ENCODE assay signal across 9 cellular contexts in the genomic region with DNA sequence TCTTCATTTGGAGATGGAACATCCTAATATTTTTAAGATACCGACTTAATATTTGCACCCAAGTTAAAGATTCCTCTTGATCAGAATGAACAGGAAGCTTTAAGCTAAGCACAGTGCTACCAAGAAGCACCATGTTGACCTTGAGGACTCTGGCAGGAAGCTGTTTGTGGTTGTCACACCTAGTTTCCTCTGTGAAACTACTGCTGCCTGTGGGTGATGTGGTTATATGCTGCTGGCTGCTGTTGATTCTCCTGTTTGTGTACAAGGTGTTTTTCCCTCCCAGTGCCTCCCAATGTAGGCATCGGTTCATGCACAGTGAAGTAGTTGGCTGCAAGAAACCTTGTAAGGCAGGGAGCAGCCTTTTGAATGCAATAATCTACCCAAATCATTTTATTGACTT. TPM values are rescaled to one million over a fixed set of nuclear protein-coding genes. Genes with fewer than 3 reads are reported as not detected.
DNase-seq lines count a peak whose midpoint lies in the region; ATAC-seq and TF ChIP-seq lines count a peak whose summit lies in the region.
"Had no signal": no experiment of that assay in that cellular context is flagged by ENCODE, and none has a peak within 500 bp of the region (broad histone marks: within the 10 kb centered on the region; RNA-seq: fewer than 3 reads in every experiment).

No MANE protein-coding gene starts in this region.

- peak; percentile 100 for ATAC-seq in GM21515 (IDR thresholded peaks at IDR 0.05; ENCODE audit: unreplicated experiment)
- ATAC-seq in activated T-cell treated with anti-CD3 and anti-CD28 coated beads, Interleukin-2, amount 50 U/mL, for 72 hours (replicated peaks in 1 of 2) = peak; percentile 93 to 95
- ATAC-seq in foreskin keratinocyte = no peak
- ATAC-seq: body of pancreas had no signal

- H3K9me3 Mint-ChIP-seq in CD8-positive, alpha-beta memory T cell = no peaks in the 10 kb centered on the region
- no peaks in the 10 kb centered on the region for H3K9me3 Mint-ChIP-seq in activated T-cell treated with anti-CD3 and anti-CD28 coated beads, Interleukin-2, amount 50 U/mL, for 72 hours

- POLR2A ChIA-PET in CD8-positive, alpha-beta memory T cell (lab: Charles Lee) = interaction anchor here (0.7 to 5.2 kb wide), 8 partner anchors 12 to 84 kb away, joined by 3 to 76 read pairs (median 5); partner anchors contain the start of genes AKTIP and RBL2

- H2AFZ ChIP-seq in KMS-11 (ENCODE audit: low read depth) = no peak overlapping the region; the same call in 1 of the 2 replicates

- no peaks in the 10 kb centered on the region for H3K27me3 ChIP-seq in CD8-positive, alpha-beta memory T cell (ENCODE audit: insufficient read depth, low read length, poor library complexity, severe bottlenecking)
- H3K27me3 ChIP-seq in KMS-11 (ENCODE audit: insufficient read depth, low read depth) = no peaks in the 10 kb centered on the region
- no peaks in the 10 kb centered on the region for H3K27me3 ChIP-seq in foreskin keratinocyte
- H3K27me3 ChIP-seq: body of pancreas had no signal

- peak; percentile 57 to 91 (median 88) for DNase-seq in CD8-positive, alpha-beta memory T cell
- DNase-seq in activated T-cell treated with anti-CD3 and anti-CD28 coated beads, Interleukin-2, amount 50 U/mL, for 72 hours = peak; percentile 71 to 78
- DNase-seq in stimulated activated CD4-positive, alpha-beta T cell treated with anti-CD3 and anti-CD28 coated beads, Interleukin-4, amount 100 ng/mL, for 4 hours = peak; percentile 25 to 72
- DNase-seq in foreskin keratinocyte = no peak
- DNase-seq in pons (ENCODE audit: low spot score) = no peak
- DNase-seq in COLO668 (lab: John Stamatoyannopoulos, UW; ENCODE audit: unreplicated experiment) = no peak

- H3K36me3 ChIP-seq in CD8-positive, alpha-beta memory T cell (ENCODE audit: insufficient read depth, low read length) = peaks cover 27% of the 10 kb centered on the region
- H3K36me3 ChIP-seq in KMS-11 (ENCODE audit: insufficient read depth) = no peaks in the 10 kb centered on the region; the same call in 1 of the 2 replicates

- peak overlapping the region; percentile 67 for H3K4me2 ChIP-seq in KMS-11

- peak overlapping the region; percentile 22 to 99 (median 90) for H3K27ac Mint-ChIP-seq in CD8-positive, alpha-beta memory T cell
- peak overlapping the region; percentile 86 for H3K27ac Mint-ChIP-seq in activated T-cell treated with anti-CD3 and anti-CD28 coated beads, Interleukin-2, amount 50 U/mL, for 72 hours

- H3K9ac ChIP-seq in KMS-11 = no peak overlapping the region

- no peaks in the 10 kb centered on the region for H4K20me1 ChIP-seq in KMS-11 (ENCODE audit: insufficient read depth)

- H3K36me3 Mint-ChIP-seq in CD8-positive, alpha-beta memory T cell = peaks cover 31 to 80% (median 34%) of the 10 kb centered on the region in 3 donors
- H3K36me3 Mint-ChIP-seq in activated T-cell treated with anti-CD3 and anti-CD28 coated beads, Interleukin-2, amount 50 U/mL, for 72 hours (ENCODE audit: insufficient read depth in 2 of 2) = peaks cover 18 to 54% of the 10 kb centered on the region in 2 donors

- H3K4me1 ChIP-seq in CD8-positive, alpha-beta memory T cell (ENCODE audit: insufficient read depth, low read length) = peaks cover 93% of the 10 kb centered on the region
- H3K4me1 ChIP-seq in KMS-11 (ENCODE audit: low read depth, poor library complexity, severe bottlenecking) (peaks cover 45% of the 10 kb centered on the region), foreskin keratinocyte (no peaks in the 10 kb centered on the region)
- H3K4me1 ChIP-seq: body of pancreas had no signal

- no peak overlapping the region for H3K27ac ChIP-seq in CD8-positive, alpha-beta memory T cell (ENCODE audit: low read depth, low read length)
- H3K27ac ChIP-seq in KMS-11 (peak overlapping the region; percentile 56; the same call in 1 of the 2 replicates), foreskin keratinocyte (no peak overlapping the region)
- H3K27ac ChIP-seq: body of pancreas had no signal

- H3K79me2 ChIP-seq in KMS-11 (ENCODE audit: insufficient read depth, low read depth) = no peaks in the 10 kb centered on the region

- peak overlapping the region; percentile 85 to 91 (median 87) for H3K4me3 Mint-ChIP-seq in CD8-positive, alpha-beta memory T cell
- H3K4me3 Mint-ChIP-seq in activated T-cell treated with anti-CD3 and anti-CD28 coated beads, Interleukin-2, amount 50 U/mL, for 72 hours = peak overlapping the region; percentile 70 to 75

- H3K4me3 ChIP-seq in CD8-positive, alpha-beta memory T cell (ENCODE audit: low read length) = peak overlapping the region; percentile 60
- no peak overlapping the region for H3K4me3 ChIP-seq in KMS-11 (IDR thresholded peaks at IDR 0.05; ENCODE audit: insufficient read depth, low read depth, low read length)
- H3K4me3 ChIP-seq: body of pancreas had no signal

- CTCF ChIA-PET in CD8-positive, alpha-beta memory T cell (lab: Charles Lee) = interaction anchor here (1.1 to 3.5 kb wide), 6 partner anchors 8 to 403 kb away, joined by 3 to 29 read pairs (median 8); partner anchors contain the start of genes AKTIP, CHD9 and RBL2

- no peaks in the 10 kb centered on the region for H3K27me3 Mint-ChIP-seq in CD8-positive, alpha-beta memory T cell
- no peaks in the 10 kb centered on the region for H3K27me3 Mint-ChIP-seq in activated T-cell treated with anti-CD3 and anti-CD28 coated beads, Interleukin-2, amount 50 U/mL, for 72 hours (ENCODE audit: low read depth)

- no peaks in the 10 kb centered on the region for H3K9me3 ChIP-seq in CD8-positive, alpha-beta memory T cell (ENCODE audit: low read length)
- H3K9me3 ChIP-seq: body of pancreas had no signal

- TF ChIP-seq CTCF in KMS-11 (conservative IDR thresholded peaks at IDR 0.05; ENCODE audit: low read depth, low read length) (no peak), foreskin keratinocyte (conservative IDR thresholded peaks at IDR 0.05) (no peak)

- peaks cover 83 to 99% (median 97%) of the 10 kb centered on the region in 3 donors for H3K4me1 Mint-ChIP-seq in CD8-positive, alpha-beta memory T cell
- H3K4me1 Mint-ChIP-seq in activated T-cell treated with anti-CD3 and anti-CD28 coated beads, Interleukin-2, amount 50 U/mL, for 72 hours (ENCODE audit: low read depth) = peaks cover 84% of the 10 kb centered on the region

RNA-seq across cellular contexts. Expression of gene RBL2, which starts 23.4 kb away (rescaled TPM):
- 10 to 100 TPM; 82.9 to 86.4 TPM for total RNA-seq in CD8-positive, alpha-beta memory T cell
- polyA plus RNA-seq in CD8-positive, alpha-beta memory T cell = 247 TPM
- total RNA-seq in activated T-cell treated with anti-CD3 and anti-CD28 coated beads, Interleukin-2, amount 50 U/mL, for 72 hours = 100 to 1,000 TPM in 1 of 2 donors, 10 to 100 TPM in 1; 83.0 to 113 TPM
- 35.2 and 36.6 TPM in 2 replicates for total RNA-seq in foreskin keratinocyte
- 9.4 and 10.6 TPM in 2 replicates for polyA plus RNA-seq in foreskin keratinocyte

RNA-seq across cellular contexts. Expression of gene AKTIP, which starts 45.3 kb away (rescaled TPM):
- 10 to 100 TPM; 30.0 to 31.5 TPM for total RNA-seq in CD8-positive, alpha-beta memory T cell
- 55.6 TPM for polyA plus RNA-seq in CD8-positive, alpha-beta memory T cell
- 10 to 100 TPM; 33.7 to 33.9 TPM for total RNA-seq in activated T-cell treated with anti-CD3 and anti-CD28 coated beads, Interleukin-2, amount 50 U/mL, for 72 hours
- total RNA-seq in foreskin keratinocyte = 11.8 and 12.9 TPM in 2 replicates
- 8.8 and 10.4 TPM in 2 replicates for polyA plus RNA-seq in foreskin keratinocyte

Comparison
In these comparisons a context has a peak if more than half of its experiments do, and no peak if none do; other contexts are left out.
1. DNase-seq: peak in CD8-positive, alpha-beta memory T cell (5 of 5), activated T-cell treated with anti-CD3 and anti-CD28 coated beads, Interleukin-2, amount 50 U/mL, for 72 hours (2 of 2) and stimulated activated CD4-positive, alpha-beta T cell treated with anti-CD3 and anti-CD28 coated beads, Interleukin-4, amount 100 ng/mL, for 4 hours (2 of 2); none in foreskin keratinocyte (0 of 2), pons (single experiment) and COLO668 (single experiment).